Comparison of ENCODE assay signal across 11 cellular contexts in the genomic region with DNA sequence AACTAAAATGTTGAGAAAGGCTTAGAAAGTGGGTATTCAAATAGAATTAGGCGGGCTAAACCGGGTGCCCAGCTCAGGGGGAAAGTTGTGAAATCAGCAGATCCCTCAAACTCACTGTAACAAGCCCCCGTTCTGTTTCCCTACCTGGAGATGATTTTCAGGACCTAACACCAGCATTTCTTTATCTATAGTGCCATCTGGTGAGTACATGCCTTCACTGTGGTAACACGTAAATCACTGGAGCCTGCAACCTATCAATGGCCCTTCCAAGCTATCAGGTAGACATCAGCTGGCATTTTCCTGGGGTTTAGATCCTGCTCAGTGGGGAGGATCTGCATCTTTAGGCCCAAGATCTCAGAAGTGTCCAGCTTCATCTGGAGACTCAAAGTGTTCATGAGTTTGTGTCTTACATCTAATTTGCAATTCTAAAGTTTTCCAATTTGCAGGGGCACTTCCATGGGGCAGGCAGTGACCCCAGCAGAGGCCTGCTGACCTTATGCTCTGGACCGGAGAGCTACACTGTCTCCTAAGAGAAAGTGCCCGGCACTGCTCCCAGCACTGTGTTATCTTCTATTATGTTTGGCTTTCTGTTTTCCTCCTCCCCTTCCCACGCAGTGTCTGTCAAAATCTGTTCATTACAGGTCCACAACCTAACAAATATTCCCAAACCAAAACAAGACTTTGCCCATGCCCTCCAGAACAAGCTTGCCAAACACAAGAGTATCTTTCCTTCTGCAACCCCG.
DNase-seq lines count a peak whose midpoint lies in the region; ATAC-seq and TF ChIP-seq lines count a peak whose summit lies in the region.
"Had no signal": no experiment of that assay in that cellular context is flagged by ENCODE, and none has a peak within 500 bp of the region (broad histone marks: within the 10 kb centered on the region; RNA-seq: fewer than 3 reads in every experiment).

No MANE protein-coding gene starts in this region.

- DNase-seq in DMS53 (lab: John Stamatoyannopoulos, UW) = peak; percentile 78
- DNase-seq in HT1080 (ENCODE audit: low read depth) = peak; percentile 15
- DNase-seq in OCI-LY7 (ENCODE audit: low spot score) = peak; percentile 3
- peak; percentile 52 for DNase-seq in iPS-NIHi7 (ENCODE audit: extremely low spot score)
- no peak for DNase-seq in activated naive CD4-positive, alpha-beta T cell treated with anti-CD3 and anti-CD28 coated beads, Interleukin-2, amount 50 U/mL, for 72 hours (ENCODE audit: low spot score in 2 of 2)
- DNase-seq in dedifferentiated amniotic fluid mesenchymal stem cell (ENCODE audit: extremely low spot score) = no peak
- DNase-seq: activated T-cell treated with anti-CD3 and anti-CD28 coated beads, Interleukin-2, amount 50 U/mL, for 72 hours; NCI-H1436 had no signal

- H3K9me2 ChIP-seq in OCI-LY7 (ENCODE audit: insufficient read depth, low read length) = no peaks in the 10 kb centered on the region

- H3K4me2 ChIP-seq in OCI-LY7 (ENCODE audit: low read length) = no peak overlapping the region

- intact Hi-C loops in OCI-LY7 (cut with micrococcal nuclease; ENCODE audit: unreplicated experiment) = no loop called here

- H3K9me3 ChIP-seq in OCI-LY7 (ENCODE audit: low read length) = no peaks in the 10 kb centered on the region

- H3K79me2 ChIP-seq in OCI-LY7 (ENCODE audit: insufficient read depth, low read depth, low read length) = no peaks in the 10 kb centered on the region

- TF ChIP-seq CTCF in OCI-LY7 (conservative IDR thresholded peaks at IDR 0.05; ENCODE audit: low read length) = peak; percentile 37; the same call in 1 of the 2 replicates

- H4K20me1 ChIP-seq in OCI-LY7 (ENCODE audit: insufficient read depth, low read length) = no peaks in the 10 kb centered on the region

- H3K9me3 Mint-ChIP-seq in activated naive CD4-positive, alpha-beta T cell treated with anti-CD3 and anti-CD28 coated beads, Interleukin-2, amount 50 U/mL, for 72 hours = no peaks in the 10 kb centered on the region
- H3K9me3 Mint-ChIP-seq: activated T-cell treated with anti-CD3 and anti-CD28 coated beads, Interleukin-2, amount 50 U/mL, for 72 hours; dendritic cell treated with granulocyte-macrophage colony-stimulating factor and Interleukin-4, amounts not matched to agents 40 ng/mL and 50 ng/mL, for 4 days had no signal

- H3K27ac ChIP-seq in OCI-LY7 (ENCODE audit: low read depth, low read length, poor library complexity, severe bottlenecking) = no peak overlapping the region

- no peaks in the 10 kb centered on the region for H3K36me3 ChIP-seq in OCI-LY7 (ENCODE audit: insufficient read depth, low read length)

- no peak overlapping the region for H2AFZ ChIP-seq in OCI-LY7 (ENCODE audit: low read length)

- no peaks in the 10 kb centered on the region for H3K4me1 ChIP-seq in OCI-LY7 (ENCODE audit: insufficient read depth, low read length, poor library complexity, severe bottlenecking)

- H3K4me3 ChIP-seq in OCI-LY7 (ENCODE audit: low read depth, low read length, poor library complexity, severe bottlenecking) = no peak overlapping the region

- H3K36me3 Mint-ChIP-seq in activated naive CD4-positive, alpha-beta T cell treated with anti-CD3 and anti-CD28 coated beads, Interleukin-2, amount 50 U/mL, for 72 hours = no peaks in the 10 kb centered on the region

- CTCF ChIA-PET in OCI-LY7 (lab: Charles Lee; ENCODE audit: unreplicated experiment) = no interaction called here

- no peak for ATAC-seq in HG02870 (IDR thresholded peaks at IDR 0.05; ENCODE audit: unreplicated experiment)
- no peak for ATAC-seq in GM18498 (IDR thresholded peaks at IDR 0.05; ENCODE audit: unreplicated experiment)
- ATAC-seq in activated naive CD4-positive, alpha-beta T cell treated with anti-CD3 and anti-CD28 coated beads, Interleukin-2, amount 50 U/mL, for 72 hours = no peak
- ATAC-seq: activated T-cell treated with anti-CD3 and anti-CD28 coated beads, Interleukin-2, amount 50 U/mL, for 72 hours had no signal

- POLR2A ChIA-PET in OCI-LY7 (lab: Charles Lee) = no interaction called here

- H3K27ac Mint-ChIP-seq in activated naive CD4-positive, alpha-beta T cell treated with anti-CD3 and anti-CD28 coated beads, Interleukin-2, amount 50 U/mL, for 72 hours = no peak overlapping the region
- H3K27ac Mint-ChIP-seq: activated T-cell treated with anti-CD3 and anti-CD28 coated beads, Interleukin-2, amount 50 U/mL, for 72 hours; dendritic cell treated with granulocyte-macrophage colony-stimulating factor and Interleukin-4, amounts not matched to agents 40 ng/mL and 50 ng/mL, for 4 days had no signal

- BruUV-seq in OCI-LY7 (replicated peaks; lab: Mats Ljungman, UMichigan) = no TSS peak

Comparison
In these comparisons a context has a peak if more than half of its experiments do, and no peak if none do; other contexts are left out.
1. DNase-seq: peak in DMS53 (single experiment), HT1080 (single experiment), OCI-LY7 (single experiment) and iPS-NIHi7 (single experiment); none in activated naive CD4-positive, alpha-beta T cell treated with anti-CD3 and anti-CD28 coated beads, Interleukin-2, amount 50 U/mL, for 72 hours (0 of 2) and dedifferentiated amniotic fluid mesenchymal stem cell (single experiment).